8 cellular contexts compared by ENCODE assay signal in genomic region chrX:103464071-103464773, GRCh38. TPM values are rescaled to one million over a fixed set of nuclear protein-coding genes. Genes with fewer than 3 reads are reported as not detected.
DNase-seq lines count a peak whose midpoint lies in the region; ATAC-seq and TF ChIP-seq lines count a peak whose summit lies in the region.

No MANE protein-coding gene starts in this region.

- peak overlapping the region; percentile 71 to 93 (median 84) for H3K4me3 Mint-ChIP-seq in naive B cell

- H3K27me3 Mint-ChIP-seq in naive B cell: peaks cover 0 to 17% (median 14%) of the 10 kb centered on the region in 3 donors

- DNase-seq in SKM-1 treated with dmso at 0.1 percent for 144 hours (lab: John Stamatoyannopoulos, UW; ENCODE audit: unreplicated experiment) (peak; percentile 19), SKM-1 (lab: John Stamatoyannopoulos, UW; ENCODE audit: unreplicated experiment) (no peak), H4 (ENCODE audit: low spot score) (peak; percentile 9), Kasumi-1 (lab: John Stamatoyannopoulos, UW) (peak; percentile 30 to 38), epithelial cell of proximal tubule (ENCODE audit: low read depth) (no peak), naive B cell (no peak)
- DNase-seq in activated CD4-positive, alpha-beta T cell treated with anti-CD3 and anti-CD28 coated beads, Interleukin-2, amount 50 U/mL, for 1 hour: peak; percentile 25
- DNase-seq in NK-92 treated with Interleukin-12 subunit alpha and Interleukin-12 subunit beta, amount 100 ng/mL, for 24 hours (lab: John Stamatoyannopoulos, UW): no peak

- ATAC-seq in naive B cell (ENCODE audit: low read depth in 2 of 2): peak; percentile 67 to 74

- TF ChIP-seq CTCF in epithelial cell of proximal tubule (conservative IDR thresholded peaks at IDR 0.05; ENCODE audit: low read depth, low read length): peak; percentile 48

- H3K4me1 Mint-ChIP-seq in naive B cell: peaks cover 4 to 8% (median 5%) of the 10 kb centered on the region in 3 donors

- H3K36me3 Mint-ChIP-seq in naive B cell: no peaks in the 10 kb centered on the region

- H3K4me3 ChIP-seq in epithelial cell of proximal tubule (ENCODE audit: low read depth, low read length): peak overlapping the region; percentile 23

- H3K27ac Mint-ChIP-seq in naive B cell: no peak overlapping the region

- H3K9me3 Mint-ChIP-seq in naive B cell: peaks cover 0 to 5% (median 0%) of the 10 kb centered on the region in 7 donors

RNA-seq across cellular contexts. Expression of gene RAB40A, which starts 55.1 kb away (rescaled TPM):
- 0.04 TPM in 1 of 2 replicates, not detected in the other for total RNA-seq in H4 (2014; rRNA removed; shearing (Covaris generic))
- 0.07 and 0.23 TPM in 2 replicates for total RNA-seq in epithelial cell of proximal tubule
- polyA plus RNA-seq in naive B cell (ENCODE audit: low read depth in 6 of 6): not detected

Comparison
In these comparisons a context has a peak if more than half of its experiments do, and no peak if none do; other contexts are left out.
1. DNase-seq: peak in SKM-1 treated with dmso at 0.1 percent for 144 hours (single experiment), H4 (single experiment), Kasumi-1 (2 of 2) and activated CD4-positive, alpha-beta T cell treated with anti-CD3 and anti-CD28 coated beads, Interleukin-2, amount 50 U/mL, for 1 hour (single experiment); none in SKM-1 (single experiment), epithelial cell of proximal tubule (single experiment), naive B cell (single experiment) and NK-92 treated with Interleukin-12 subunit alpha and Interleukin-12 subunit beta, amount 100 ng/mL, for 24 hours (single experiment).